ENCODE assay signal across 13 cellular contexts in the genomic region with DNA sequence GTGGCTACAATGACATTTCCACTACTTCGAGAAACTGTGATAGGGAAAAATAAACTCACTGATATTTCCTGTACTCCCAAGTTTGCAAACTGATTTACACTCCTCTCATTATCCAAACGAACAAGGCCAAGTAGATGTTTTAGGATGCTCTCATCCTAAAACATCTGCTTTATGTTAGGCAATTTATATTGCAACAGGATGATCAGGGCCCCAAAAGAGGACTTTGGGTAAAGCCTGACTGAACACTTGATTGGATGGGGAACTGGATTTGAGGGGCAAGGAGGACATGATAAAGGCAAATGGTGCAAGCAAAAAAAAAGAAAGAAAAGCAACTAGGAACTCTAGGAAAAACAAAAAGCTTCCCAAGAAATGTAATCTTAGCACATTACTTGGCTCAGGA.
DNase-seq lines count a peak whose midpoint lies in the region; ATAC-seq, FAIRE-seq and TF ChIP-seq lines count a peak whose summit lies in the region.
"Had no signal": no experiment of that assay in that cellular context is flagged by ENCODE, and none has a peak within 500 bp of the region (broad histone marks: within the 10 kb centered on the region; RNA-seq: fewer than 3 reads in every experiment).

No MANE protein-coding gene starts in this region.

- no peak for FAIRE-seq in H54 (lab: Jason Lieb, UNC)

- DNase-seq in activated naive CD4-positive, alpha-beta T cell treated with Interleukin-2 at 50 U/mL for 16 hours, result no peak
- DNase-seq in stimulated activated effector memory CD8-positive, alpha-beta T cell treated with anti-CD3 and anti-CD28 coated beads, Interleukin-12 subunit alpha, Interleukin-12 subunit beta, amount 100 ng/mL, for 72 hours (ENCODE audit: low spot score in 2 of 2), result no peak
- DNase-seq in H54 (ENCODE audit: insufficient read length, low spot score), result no peak
- DNase-seq: activated CD8-positive, alpha-beta T cell treated with anti-CD3 and anti-CD28 coated beads, Interleukin-2, amount 10 ng/mL, durations not matched to agents 7 days and 5 days; activated naive CD4-positive, alpha-beta T cell treated with anti-CD3 and anti-CD28 coated beads, Interleukin-2, amount 50 U/mL, for 16 hours; IMR-90; stimulated activated CD4-positive, alpha-beta T cell treated with anti-CD3 and anti-CD28 coated beads, Interleukin-1b, Interleukin-23, amount 100 ng/mL, for 48 hours had no signal

- no peak for ATAC-seq in stimulated activated effector memory CD8-positive, alpha-beta T cell treated with anti-CD3 and anti-CD28 coated beads, Interleukin-12 subunit alpha, Interleukin-12 subunit beta, amount 100 ng/mL, for 72 hours
- ATAC-seq in HG03196 (IDR thresholded peaks at IDR 0.05; ENCODE audit: unreplicated experiment) (no peak), HG02642 (IDR thresholded peaks at IDR 0.05; ENCODE audit: poor library complexity, unreplicated experiment) (no peak)
- ATAC-seq: activated CD8-positive, alpha-beta T cell treated with anti-CD3 and anti-CD28 coated beads, Interleukin-2, amount 10 ng/mL, durations not matched to agents 7 days and 5 days had no signal

- no peak for TF ChIP-seq POLR2A in H54 (IDR thresholded peaks at IDR 0.05; ENCODE audit: low read depth, low read length)

- H3K4me3 ChIP-seq in iPS-18c (ENCODE audit: insufficient read depth, low read depth, low read length), result peak overlapping the region; percentile 20; the same call in 1 of the 2 replicates

- peaks cover 5% of the 10 kb centered on the region for H3K4me1 Mint-ChIP-seq in activated naive CD4-positive, alpha-beta T cell treated with anti-CD3 and anti-CD28 coated beads, Interleukin-2, amount 50 U/mL, for 24 hours
- H3K4me1 Mint-ChIP-seq in stimulated activated effector memory CD8-positive, alpha-beta T cell treated with anti-CD3 and anti-CD28 coated beads, Interleukin-12 subunit alpha, Interleukin-12 subunit beta, amount 100 ng/mL, for 72 hours, result peaks cover 6% of the 10 kb centered on the region

- TF ChIP-seq CTCF in VCaP (conservative IDR thresholded peaks at IDR 0.05), result no peak

- no peaks in the 10 kb centered on the region for H3K9me3 Mint-ChIP-seq in activated naive CD4-positive, alpha-beta T cell treated with anti-CD3 and anti-CD28 coated beads, Interleukin-2, amount 50 U/mL, for 24 hours
- H3K9me3 Mint-ChIP-seq in stimulated activated effector memory CD8-positive, alpha-beta T cell treated with anti-CD3 and anti-CD28 coated beads, Interleukin-12 subunit alpha, Interleukin-12 subunit beta, amount 100 ng/mL, for 72 hours, result no peaks in the 10 kb centered on the region

- peaks cover 7% of the 10 kb centered on the region for H3K9me3 ChIP-seq in iPS-18c (ENCODE audit: control insufficient read depth, insufficient read depth, low read length)

- H3K4me3 Mint-ChIP-seq in activated naive CD4-positive, alpha-beta T cell treated with anti-CD3 and anti-CD28 coated beads, Interleukin-2, amount 50 U/mL, for 24 hours, result peak overlapping the region; percentile 64
- peak overlapping the region; percentile 77 for H3K4me3 Mint-ChIP-seq in stimulated activated effector memory CD8-positive, alpha-beta T cell treated with anti-CD3 and anti-CD28 coated beads, Interleukin-12 subunit alpha, Interleukin-12 subunit beta, amount 100 ng/mL, for 72 hours
- H3K4me3 Mint-ChIP-seq: activated CD8-positive, alpha-beta T cell treated with anti-CD3 and anti-CD28 coated beads, Interleukin-2, amount 10 ng/mL, durations not matched to agents 7 days and 5 days had no signal

- no peak overlapping the region for H3K27ac Mint-ChIP-seq in activated naive CD4-positive, alpha-beta T cell treated with anti-CD3 and anti-CD28 coated beads, Interleukin-2, amount 50 U/mL, for 24 hours
- H3K27ac Mint-ChIP-seq in stimulated activated effector memory CD8-positive, alpha-beta T cell treated with anti-CD3 and anti-CD28 coated beads, Interleukin-12 subunit alpha, Interleukin-12 subunit beta, amount 100 ng/mL, for 72 hours, result no peak overlapping the region
- H3K27ac Mint-ChIP-seq: activated CD8-positive, alpha-beta T cell treated with anti-CD3 and anti-CD28 coated beads, Interleukin-2, amount 10 ng/mL, durations not matched to agents 7 days and 5 days had no signal

- H3K27ac ChIP-seq in VCaP, result peak overlapping the region; percentile 84
- H3K27ac ChIP-seq: RWPE1 had no signal

- peaks cover 4% of the 10 kb centered on the region for H3K36me3 Mint-ChIP-seq in activated naive CD4-positive, alpha-beta T cell treated with anti-CD3 and anti-CD28 coated beads, Interleukin-2, amount 50 U/mL, for 24 hours
- H3K36me3 Mint-ChIP-seq in stimulated activated effector memory CD8-positive, alpha-beta T cell treated with anti-CD3 and anti-CD28 coated beads, Interleukin-12 subunit alpha, Interleukin-12 subunit beta, amount 100 ng/mL, for 72 hours, result peaks cover 32% of the 10 kb centered on the region

- no peaks in the 10 kb centered on the region for H3K27me3 Mint-ChIP-seq in activated naive CD4-positive, alpha-beta T cell treated with anti-CD3 and anti-CD28 coated beads, Interleukin-2, amount 50 U/mL, for 24 hours
